In genomic region chr2:126222316-126222715, GRCh38 we compare ENCODE assay signal across 29 cellular contexts.
"Had no signal": no experiment of that assay in that cellular context is flagged by ENCODE, and none has a peak within 500 bp of the region (broad histone marks: within the 10 kb centered on the region; RNA-seq: fewer than 3 reads in every experiment).

No MANE protein-coding gene starts in this region.

- H3K9me3 ChIP-seq: adrenal gland, body of pancreas, gastrocnemius medialis, heart left ventricle had no signal

- H3K4me3 ChIP-seq: adrenal gland, body of pancreas, gastrocnemius medialis, heart left ventricle had no signal

- ATAC-seq: activated CD4-positive, alpha-beta T cell treated with anti-CD3 and anti-CD28 coated beads for 36 hours; activated CD8-positive, alpha-beta memory T cell treated with anti-CD3 and anti-CD28 coated beads, Interleukin-2, amount 10 ng/mL, durations not matched to agents 7 days and 5 days; activated CD8-positive, alpha-beta T cell treated with anti-CD3 and anti-CD28 coated beads, Interleukin-2, amount 10 ng/mL, durations not matched to agents 7 days and 5 days; activated naive CD8-positive, alpha-beta T cell treated with anti-CD3 and anti-CD28 coated beads, Interleukin-2, amount 50 U/mL, for 24 hours; activated T-cell treated with anti-CD3 and anti-CD28 coated beads, Interleukin-2, amount 50 U/mL, for 72 hours; body of pancreas; esophagus mucosa; foreskin keratinocyte; gastrocnemius medialis; heart left ventricle had no signal

- H3K27me3 Mint-ChIP-seq: activated CD4-positive, alpha-beta T cell treated with anti-CD3 and anti-CD28 coated beads, Interleukin-2, amount 10 ng/mL, durations not matched to agents 24 days and 14 days; activated CD8-positive, alpha-beta memory T cell treated with anti-CD3 and anti-CD28 coated beads, Interleukin-2, amount 10 ng/mL, durations not matched to agents 7 days and 5 days; activated T-cell treated with anti-CD3 and anti-CD28 coated beads, Interleukin-2, amount 50 U/mL, for 24 hours had no signal

- H3K9me3 Mint-ChIP-seq: activated naive CD4-positive, alpha-beta T cell treated with anti-CD3 and anti-CD28 coated beads, Interleukin-2, amount 50 U/mL, for 24 hours; activated naive CD8-positive, alpha-beta T cell treated with anti-CD3 and anti-CD28 coated beads, Interleukin-2, amount 50 U/mL, for 24 hours had no signal

- H3K4me1 Mint-ChIP-seq: activated CD4-positive, alpha-beta T cell treated with anti-CD3 and anti-CD28 coated beads for 36 hours; activated CD4-positive, alpha-beta T cell treated with anti-CD3 and anti-CD28 coated beads, Interleukin-2, amount 10 ng/mL, durations not matched to agents 24 days and 14 days; activated CD8-positive, alpha-beta memory T cell treated with anti-CD3 and anti-CD28 coated beads, Interleukin-2, amount 10 ng/mL, durations not matched to agents 7 days and 5 days; activated naive CD4-positive, alpha-beta T cell treated with anti-CD3 and anti-CD28 coated beads, Interleukin-2, amount 50 U/mL, for 24 hours; activated naive CD8-positive, alpha-beta T cell treated with anti-CD3 and anti-CD28 coated beads for 36 hours; activated naive CD8-positive, alpha-beta T cell treated with anti-CD3 and anti-CD28 coated beads, Interleukin-2, amount 50 U/mL, for 24 hours had no signal

- H3K4me3 Mint-ChIP-seq: activated CD4-positive, alpha-beta memory T cell treated with anti-CD3 and anti-CD28 coated beads for 36 hours; activated CD4-positive, alpha-beta T cell treated with anti-CD3 and anti-CD28 coated beads for 36 hours; activated CD4-positive, alpha-beta T cell treated with anti-CD3 and anti-CD28 coated beads, Interleukin-2, amount 10 ng/mL, durations not matched to agents 24 days and 14 days; activated CD8-positive, alpha-beta memory T cell treated with anti-CD3 and anti-CD28 coated beads, Interleukin-2, amount 10 ng/mL, durations not matched to agents 7 days and 5 days; activated CD8-positive, alpha-beta T cell treated with anti-CD3 and anti-CD28 coated beads, Interleukin-2, amount 10 ng/mL, durations not matched to agents 7 days and 5 days; activated naive CD4-positive, alpha-beta T cell treated with anti-CD3 and anti-CD28 coated beads, Interleukin-2, amount 50 U/mL, for 24 hours; activated naive CD8-positive, alpha-beta T cell treated with anti-CD3 and anti-CD28 coated beads for 36 hours; activated naive CD8-positive, alpha-beta T cell treated with anti-CD3 and anti-CD28 coated beads, Interleukin-2, amount 50 U/mL, for 24 hours; activated T-cell treated with anti-CD3 and anti-CD28 coated beads, Interleukin-2, amount 50 U/mL, for 24 hours; activated T-cell treated with anti-CD3 and anti-CD28 coated beads, Interleukin-2, amount 50 U/mL, for 72 hours had no signal

- H3K36me3 Mint-ChIP-seq: activated CD4-positive, alpha-beta memory T cell treated with anti-CD3 and anti-CD28 coated beads for 36 hours; activated CD8-positive, alpha-beta memory T cell treated with anti-CD3 and anti-CD28 coated beads, Interleukin-2, amount 10 ng/mL, durations not matched to agents 7 days and 5 days; activated naive CD4-positive, alpha-beta T cell treated with anti-CD3 and anti-CD28 coated beads, Interleukin-2, amount 50 U/mL, for 24 hours; activated naive CD8-positive, alpha-beta T cell treated with anti-CD3 and anti-CD28 coated beads for 36 hours had no signal

- H3K27ac Mint-ChIP-seq: activated CD4-positive, alpha-beta memory T cell treated with anti-CD3 and anti-CD28 coated beads for 36 hours; activated CD4-positive, alpha-beta T cell treated with anti-CD3 and anti-CD28 coated beads for 36 hours; activated CD4-positive, alpha-beta T cell treated with anti-CD3 and anti-CD28 coated beads, Interleukin-2, amount 10 ng/mL, durations not matched to agents 24 days and 14 days; activated CD8-positive, alpha-beta memory T cell treated with anti-CD3 and anti-CD28 coated beads, Interleukin-2, amount 10 ng/mL, durations not matched to agents 7 days and 5 days; activated CD8-positive, alpha-beta T cell treated with anti-CD3 and anti-CD28 coated beads, Interleukin-2, amount 10 ng/mL, durations not matched to agents 7 days and 5 days; activated naive CD4-positive, alpha-beta T cell treated with anti-CD3 and anti-CD28 coated beads, Interleukin-2, amount 50 U/mL, for 24 hours; activated naive CD8-positive, alpha-beta T cell treated with anti-CD3 and anti-CD28 coated beads for 36 hours; activated naive CD8-positive, alpha-beta T cell treated with anti-CD3 and anti-CD28 coated beads, Interleukin-2, amount 50 U/mL, for 24 hours; activated T-cell treated with anti-CD3 and anti-CD28 coated beads, Interleukin-2, amount 50 U/mL, for 24 hours; activated T-cell treated with anti-CD3 and anti-CD28 coated beads, Interleukin-2, amount 50 U/mL, for 72 hours had no signal

- H3K36me3 ChIP-seq: adrenal gland, gastrocnemius medialis, heart left ventricle had no signal

- H3K27me3 ChIP-seq: adrenal gland, body of pancreas, foreskin keratinocyte, gastrocnemius medialis had no signal

- DNase-seq: activated CD4-positive, alpha-beta memory T cell treated with anti-CD3 and anti-CD28 coated beads for 36 hours; activated CD4-positive, alpha-beta T cell treated with anti-CD3 and anti-CD28 coated beads for 36 hours; activated CD4-positive, alpha-beta T cell treated with anti-CD3 and anti-CD28 coated beads, Interleukin-2, amount 10 ng/mL, durations not matched to agents 24 days and 14 days; activated CD4-positive, CD25-positive, alpha-beta regulatory T cell; activated CD4-positive, CD25-positive, alpha-beta regulatory T cell treated with anti-CD3 and anti-CD28 coated beads, Interleukin-2, amount 50 U/mL, for 72 hours; activated CD8-positive, alpha-beta memory T cell treated with anti-CD3 and anti-CD28 coated beads, Interleukin-2, amount 10 ng/mL, durations not matched to agents 7 days and 5 days; activated CD8-positive, alpha-beta memory T cell treated with anti-CD3 and anti-CD28 coated beads, Interleukin-2, amount 50 U/mL, for 4 hours; activated CD8-positive, alpha-beta T cell treated with anti-CD3 and anti-CD28 coated beads, Interleukin-2, amount 10 ng/mL, durations not matched to agents 7 days and 5 days; activated gamma-delta T cell; activated naive CD4-positive, alpha-beta T cell; activated naive CD8-positive, alpha-beta T cell treated with anti-CD3 and anti-CD28 coated beads for 36 hours; activated naive CD8-positive, alpha-beta T cell treated with anti-CD3 and anti-CD28 coated beads, Interleukin-2, amount 50 U/mL, for 24 hours; activated T-cell treated with anti-CD3 and anti-CD28 coated beads, Interleukin-2, amount 50 U/mL, for 24 hours; activated T-cell treated with anti-CD3 and anti-CD28 coated beads, Interleukin-2, amount 50 U/mL, for 72 hours; adrenal gland; amygdala; aorta; body of pancreas; caudate nucleus; cortex of kidney; dermis blood vessel endothelial cell; effector CD8-positive, alpha-beta T cell; foreskin keratinocyte; gastrocnemius medialis; glutamatergic neuron; heart left ventricle; T-helper 2 cell had no signal

- H3K27ac ChIP-seq: body of pancreas, foreskin keratinocyte, gastrocnemius medialis, heart left ventricle had no signal

- H3K4me1 ChIP-seq: adrenal gland, body of pancreas, foreskin keratinocyte, gastrocnemius medialis, heart left ventricle had no signal
